In the genomic region with DNA sequence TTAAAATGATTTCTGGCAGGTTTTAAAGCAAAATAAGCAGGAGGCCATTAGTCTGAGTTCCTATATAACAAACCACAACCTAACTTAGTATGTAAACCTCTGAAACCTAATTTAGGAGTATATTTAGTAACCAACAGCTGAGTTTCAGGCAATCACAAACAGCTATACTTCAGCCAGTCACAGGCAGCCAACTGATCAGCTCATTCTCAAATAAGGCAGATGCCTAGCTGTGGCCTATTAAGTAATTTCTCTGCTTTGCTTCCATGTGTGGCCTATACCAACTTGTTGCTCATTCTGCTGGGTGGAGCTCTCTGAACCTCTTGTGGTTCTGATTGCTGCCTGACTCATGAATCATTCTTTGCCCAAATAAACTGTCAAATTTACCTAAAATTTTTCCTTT, we compare ENCODE assay signal across 19 cellular contexts.
DNase-seq lines count a peak whose midpoint lies in the region; ATAC-seq and TF ChIP-seq lines count a peak whose summit lies in the region.
"Had no signal": no experiment of that assay in that cellular context is flagged by ENCODE, and none has a peak within 500 bp of the region (broad histone marks: within the 10 kb centered on the region; RNA-seq: fewer than 3 reads in every experiment).

No MANE protein-coding gene starts in this region.

- DNase-seq in astrocyte of the cerebellum (ENCODE audit: low read depth) (peak; percentile 19), BE2C (no peak), SHP77 treated with DMSO at 0.1 percent for 48 hours (lab: John Stamatoyannopoulos, UW) (no peak)
- DNase-seq in activated T-cell treated with anti-CD3 and anti-CD28 coated beads, Interleukin-2, amount 50 U/mL, for 72 hours = no peak
- DNase-seq: activated T-cell treated with anti-CD3 and anti-CD28 coated beads, Interleukin-2, amount 50 U/mL, for 1 hour; adrenal gland; CD4-positive, alpha-beta memory T cell; EL; left lung; naive thymus-derived CD8-positive, alpha-beta T cell; NCI-H187; NCI-H526 treated with DMSO at 0.1 percent for 48 hours; T-helper 17 cell; uterus had no signal

- H3K27ac Mint-ChIP-seq in activated T-cell treated with anti-CD3 and anti-CD28 coated beads, Interleukin-2, amount 50 U/mL, for 72 hours = no peak overlapping the region
- H3K27ac Mint-ChIP-seq: CD4-positive, alpha-beta memory T cell; naive thymus-derived CD8-positive, alpha-beta T cell; T-helper 17 cell had no signal

- H3K4me1 ChIP-seq in BE2C = no peaks in the 10 kb centered on the region
- H3K4me1 ChIP-seq: adrenal gland, left lung, right atrium auricular region, uterus had no signal

- no peaks in the 10 kb centered on the region for H3K36me3 ChIP-seq in BE2C
- H3K36me3 ChIP-seq: adrenal gland, left lung, right atrium auricular region, uterus had no signal

- no peaks in the 10 kb centered on the region for H3K9me3 ChIP-seq in BE2C
- H3K9me3 ChIP-seq: adrenal gland, left lung, right atrium auricular region, uterus had no signal

- TF ChIP-seq CTCF in astrocyte of the cerebellum (IDR thresholded peaks at IDR 0.05; ENCODE audit: low read depth, low read length, missing control alignments) = no peak
- no peak for TF ChIP-seq CTCF in BE2C (IDR thresholded peaks at IDR 0.05; ENCODE audit: low read depth, low read length)

- no peak overlapping the region for H3K4me3 Mint-ChIP-seq in activated T-cell treated with anti-CD3 and anti-CD28 coated beads, Interleukin-2, amount 50 U/mL, for 72 hours
- H3K4me3 Mint-ChIP-seq: CD4-positive, alpha-beta memory T cell; naive thymus-derived CD8-positive, alpha-beta T cell; T-helper 17 cell had no signal

- H3K9me3 Mint-ChIP-seq in activated T-cell treated with anti-CD3 and anti-CD28 coated beads, Interleukin-2, amount 50 U/mL, for 72 hours = peaks cover 2 to 11% of the 10 kb centered on the region in 2 donors

- H3K4me1 Mint-ChIP-seq in activated T-cell treated with anti-CD3 and anti-CD28 coated beads, Interleukin-2, amount 50 U/mL, for 72 hours (ENCODE audit: low read depth) = no peaks in the 10 kb centered on the region
- H3K4me1 Mint-ChIP-seq: CD4-positive, alpha-beta memory T cell; naive thymus-derived CD8-positive, alpha-beta T cell; T-helper 17 cell had no signal

- no peak overlapping the region for H3K4me3 ChIP-seq in astrocyte of the cerebellum (ENCODE audit: low read depth, low read length)
- H3K4me3 ChIP-seq in BE2C (ENCODE audit: low read depth, low read length) = no peak overlapping the region
- H3K4me3 ChIP-seq: adrenal gland, hepatocyte, left lung, right atrium auricular region, uterus had no signal

- H3K27me3 ChIP-seq in BE2C = no peaks in the 10 kb centered on the region
- H3K27me3 ChIP-seq: adrenal gland, hepatocyte, left lung, right atrium auricular region, uterus had no signal

- ATAC-seq in GM21423 (IDR thresholded peaks at IDR 0.05; ENCODE audit: unreplicated experiment) (peak; percentile 58), HG03571 (IDR thresholded peaks at IDR 0.05; ENCODE audit: unreplicated experiment) (peak; percentile 68), GM21825 (IDR thresholded peaks at IDR 0.05; ENCODE audit: unreplicated experiment) (no peak)
- no peak for ATAC-seq in activated T-cell treated with anti-CD3 and anti-CD28 coated beads, Interleukin-2, amount 50 U/mL, for 72 hours (replicated peaks in 1 of 2)
- ATAC-seq: left lung; naive thymus-derived CD8-positive, alpha-beta T cell; T-helper 17 cell had no signal

- no peaks in the 10 kb centered on the region for H3K36me3 Mint-ChIP-seq in activated T-cell treated with anti-CD3 and anti-CD28 coated beads, Interleukin-2, amount 50 U/mL, for 72 hours (ENCODE audit: insufficient read depth in 2 of 2)
- H3K36me3 Mint-ChIP-seq: CD4-positive, alpha-beta memory T cell had no signal

- H3K27me3 Mint-ChIP-seq in activated T-cell treated with anti-CD3 and anti-CD28 coated beads, Interleukin-2, amount 50 U/mL, for 72 hours (ENCODE audit: low read depth) = no peaks in the 10 kb centered on the region
- H3K27me3 Mint-ChIP-seq: CD4-positive, alpha-beta memory T cell; naive thymus-derived CD8-positive, alpha-beta T cell; T-helper 17 cell had no signal

- in situ Hi-C loops in astrocyte of the cerebellum (cut with HindIII; ENCODE audit: low sequenced_read_pairs) = no loop called here

Comparison
In these comparisons a context has a peak if more than half of its experiments do, and no peak if none do; other contexts are left out.
1. ATAC-seq: peak in GM21423 (single experiment) and HG03571 (single experiment); none in activated T-cell treated with anti-CD3 and anti-CD28 coated beads, Interleukin-2, amount 50 U/mL, for 72 hours (0 of 2) and GM21825 (single experiment).